13 cellular contexts compared by ENCODE assay signal in genomic region chr11:121383726-121384125, GRCh38.
"Had no signal": no experiment of that assay in that cellular context is flagged by ENCODE, and none has a peak within 500 bp of the region (broad histone marks: within the 10 kb centered on the region; RNA-seq: fewer than 3 reads in every experiment).

No MANE protein-coding gene starts in this region.

- H3K4me3 ChIP-seq: breast epithelium, right lobe of liver, upper lobe of left lung had no signal

- H3K9me3 ChIP-seq: breast epithelium, right lobe of liver, upper lobe of left lung had no signal

- H3K4me3 Mint-ChIP-seq: activated naive CD8-positive, alpha-beta T cell; activated T-cell treated with anti-CD3 and anti-CD28 coated beads, Interleukin-2, amount 50 U/mL, for 4 hours had no signal

- H3K27me3 ChIP-seq: breast epithelium, right lobe of liver, upper lobe of left lung had no signal

- H3K27ac ChIP-seq: breast epithelium, right lobe of liver, upper lobe of left lung had no signal

- H3K36me3 Mint-ChIP-seq: activated naive CD8-positive, alpha-beta T cell had no signal

- H3K27ac Mint-ChIP-seq: activated naive CD8-positive, alpha-beta T cell had no signal

- H3K36me3 ChIP-seq: breast epithelium, right lobe of liver, upper lobe of left lung had no signal

- DNase-seq: activated CD4-positive, alpha-beta T cell treated with anti-CD3 and anti-CD28 coated beads, Interleukin-2, amount 50 U/mL, for 4 hours; activated CD4-positive, CD25-positive, alpha-beta regulatory T cell; activated gamma-delta T cell; activated T-cell treated with anti-CD3 and anti-CD28 coated beads, Interleukin-2, amount 50 U/mL, for 4 hours; foreskin melanocyte; mesendoderm; right lobe of liver; stimulated activated CD4-positive, alpha-beta T cell treated with anti-CD3 and anti-CD28 coated beads, Interleukin-12 subunit alpha, Interleukin-12 subunit beta, amount 100 ng/mL, for 4 hours; stimulated activated naive CD4-positive, alpha-beta T cell; T-helper 2 cell; upper lobe of left lung had no signal

- H3K4me1 ChIP-seq: breast epithelium, right lobe of liver had no signal

- ATAC-seq: activated T-cell treated with anti-CD3 and anti-CD28 coated beads, Interleukin-2, amount 50 U/mL, for 4 hours; right lobe of liver had no signal

- H3K27me3 Mint-ChIP-seq: activated naive CD8-positive, alpha-beta T cell had no signal

- H3K9me3 Mint-ChIP-seq: activated T-cell treated with anti-CD3 and anti-CD28 coated beads, Interleukin-2, amount 50 U/mL, for 4 hours had no signal
